1 cellular context compared by ENCODE assay signal in the genomic region with DNA sequence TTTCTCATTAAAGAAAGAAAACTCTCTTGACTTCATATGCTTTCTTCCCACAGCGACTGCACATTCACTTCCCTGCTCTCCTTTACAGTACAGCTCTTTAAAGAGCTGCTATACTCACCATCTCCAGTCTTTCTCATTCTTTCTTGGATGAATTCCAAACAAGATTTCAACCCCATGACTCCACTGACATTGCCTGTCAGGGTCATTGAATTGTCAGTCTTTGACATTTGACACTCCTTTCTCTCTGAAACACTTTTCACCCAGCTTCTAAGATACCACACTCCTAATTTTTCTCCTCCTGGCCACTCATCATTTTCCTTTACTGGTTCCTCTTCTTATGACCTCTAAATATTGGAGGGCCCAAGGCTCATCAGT.
TF ChIP-seq lines count a peak whose summit lies in the region.

No MANE protein-coding gene starts in this region.

TF ChIP-seq in HepG2, 621 proteins besides CTCF, POLR2A, EP300 and RAD21 (continued from another document):
- TF ChIP-seq, protein P1, sequence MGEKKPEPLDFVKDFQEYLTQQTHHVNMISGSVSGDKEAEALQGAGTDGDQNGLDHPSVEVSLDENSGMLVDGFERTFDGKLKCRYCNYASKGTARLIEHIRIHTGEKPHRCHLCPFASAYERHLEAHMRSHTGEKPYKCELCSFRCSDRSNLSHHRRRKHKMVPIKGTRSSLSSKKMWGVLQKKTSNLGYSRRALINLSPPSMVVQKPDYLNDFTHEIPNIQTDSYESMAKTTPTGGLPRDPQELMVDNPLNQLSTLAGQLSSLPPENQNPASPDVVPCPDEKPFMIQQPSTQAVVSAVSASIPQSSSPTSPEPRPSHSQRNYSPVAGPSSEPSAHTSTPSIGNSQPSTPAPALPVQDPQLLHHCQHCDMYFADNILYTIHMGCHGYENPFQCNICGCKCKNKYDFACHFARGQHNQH (CRISPR knock-in tag; IDR thresholded peaks at IDR 0.05), result no peak
- TF ChIP-seq ZNF431 (CRISPR knock-in tag; IDR thresholded peaks at IDR 0.05; ENCODE audit: borderline replicate concordance, low read depth) (no peak), ZIK1 (CRISPR knock-in tag; IDR thresholded peaks at IDR 0.05; ENCODE audit: borderline replicate concordance, low read depth) (no peak), CREB1 (IDR thresholded peaks at IDR 0.05) (no peak), CREB1 (CRISPR knock-in tag; IDR thresholded peaks at IDR 0.05) (no peak), CEBPZ (IDR thresholded peaks at IDR 0.05; ENCODE audit: low read length) (no peak), SAP130 (CRISPR knock-in tag; IDR thresholded peaks at IDR 0.05; ENCODE audit: low read depth) (peak; percentile 56; the same call in 1 of the 2 replicates), SIX1 (CRISPR knock-in tag; IDR thresholded peaks at IDR 0.05; ENCODE audit: borderline replicate concordance) (peak; percentile 65; the same call in 1 of the 2 replicates), RBM22 (optimal IDR thresholded peaks at IDR 0.05; ENCODE audit: low read length) (no peak), EED (CRISPR knock-in tag; IDR thresholded peaks at IDR 0.05) (no peak), ZNF841 (CRISPR knock-in tag; IDR thresholded peaks at IDR 0.05; ENCODE audit: borderline replicate concordance) (no peak), ZNF619 (CRISPR knock-in tag; IDR thresholded peaks at IDR 0.05) (no peak), ZEB1 (IDR thresholded peaks at IDR 0.05; ENCODE audit: insufficient replicate concordance, low read depth) (no peak), SOX5 (CRISPR knock-in tag; IDR thresholded peaks at IDR 0.05; ENCODE audit: borderline replicate concordance) (0 out of 2 replicates have a peak, but pooled peaks have one; percentile 17), NR2F1 (CRISPR knock-in tag; IDR thresholded peaks at IDR 0.05) (peak in 1 of 2 experiments; percentile 52; a peak in 2 of 4 replicates)
- TF ChIP-seq, protein P2, sequence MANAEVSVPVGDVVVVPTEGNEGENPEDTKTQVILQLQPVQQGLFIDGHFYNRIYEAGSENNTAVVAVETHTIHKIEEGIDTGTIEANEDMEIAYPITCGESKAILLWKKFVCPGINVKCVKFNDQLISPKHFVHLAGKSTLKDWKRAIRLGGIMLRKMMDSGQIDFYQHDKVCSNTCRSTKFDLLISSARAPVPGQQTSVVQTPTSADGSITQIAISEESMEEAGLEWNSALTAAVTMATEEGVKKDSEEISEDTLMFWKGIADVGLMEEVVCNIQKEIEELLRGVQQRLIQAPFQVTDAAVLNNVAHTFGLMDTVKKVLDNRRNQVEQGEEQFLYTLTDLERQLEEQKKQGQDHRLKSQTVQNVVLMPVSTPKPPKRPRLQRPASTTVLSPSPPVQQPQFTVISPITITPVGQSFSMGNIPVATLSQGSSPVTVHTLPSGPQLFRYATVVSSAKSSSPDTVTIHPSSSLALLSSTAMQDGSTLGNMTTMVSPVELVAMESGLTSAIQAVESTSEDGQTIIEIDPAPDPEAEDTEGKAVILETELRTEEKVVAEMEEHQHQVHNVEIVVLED (CRISPR knock-in tag; IDR thresholded peaks at IDR 0.05; ENCODE audit: borderline replicate concordance), result no peak
- TF ChIP-seq, protein P3, sequence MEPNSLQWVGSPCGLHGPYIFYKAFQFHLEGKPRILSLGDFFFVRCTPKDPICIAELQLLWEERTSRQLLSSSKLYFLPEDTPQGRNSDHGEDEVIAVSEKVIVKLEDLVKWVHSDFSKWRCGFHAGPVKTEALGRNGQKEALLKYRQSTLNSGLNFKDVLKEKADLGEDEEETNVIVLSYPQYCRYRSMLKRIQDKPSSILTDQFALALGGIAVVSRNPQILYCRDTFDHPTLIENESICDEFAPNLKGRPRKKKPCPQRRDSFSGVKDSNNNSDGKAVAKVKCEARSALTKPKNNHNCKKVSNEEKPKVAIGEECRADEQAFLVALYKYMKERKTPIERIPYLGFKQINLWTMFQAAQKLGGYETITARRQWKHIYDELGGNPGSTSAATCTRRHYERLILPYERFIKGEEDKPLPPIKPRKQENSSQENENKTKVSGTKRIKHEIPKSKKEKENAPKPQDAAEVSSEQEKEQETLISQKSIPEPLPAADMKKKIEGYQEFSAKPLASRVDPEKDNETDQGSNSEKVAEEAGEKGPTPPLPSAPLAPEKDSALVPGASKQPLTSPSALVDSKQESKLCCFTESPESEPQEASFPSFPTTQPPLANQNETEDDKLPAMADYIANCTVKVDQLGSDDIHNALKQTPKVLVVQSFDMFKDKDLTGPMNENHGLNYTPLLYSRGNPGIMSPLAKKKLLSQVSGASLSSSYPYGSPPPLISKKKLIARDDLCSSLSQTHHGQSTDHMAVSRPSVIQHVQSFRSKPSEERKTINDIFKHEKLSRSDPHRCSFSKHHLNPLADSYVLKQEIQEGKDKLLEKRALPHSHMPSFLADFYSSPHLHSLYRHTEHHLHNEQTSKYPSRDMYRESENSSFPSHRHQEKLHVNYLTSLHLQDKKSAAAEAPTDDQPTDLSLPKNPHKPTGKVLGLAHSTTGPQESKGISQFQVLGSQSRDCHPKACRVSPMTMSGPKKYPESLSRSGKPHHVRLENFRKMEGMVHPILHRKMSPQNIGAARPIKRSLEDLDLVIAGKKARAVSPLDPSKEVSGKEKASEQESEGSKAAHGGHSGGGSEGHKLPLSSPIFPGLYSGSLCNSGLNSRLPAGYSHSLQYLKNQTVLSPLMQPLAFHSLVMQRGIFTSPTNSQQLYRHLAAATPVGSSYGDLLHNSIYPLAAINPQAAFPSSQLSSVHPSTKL (CRISPR knock-in tag; IDR thresholded peaks at IDR 0.05), result peak; percentile 56
- TF ChIP-seq, protein P4, sequence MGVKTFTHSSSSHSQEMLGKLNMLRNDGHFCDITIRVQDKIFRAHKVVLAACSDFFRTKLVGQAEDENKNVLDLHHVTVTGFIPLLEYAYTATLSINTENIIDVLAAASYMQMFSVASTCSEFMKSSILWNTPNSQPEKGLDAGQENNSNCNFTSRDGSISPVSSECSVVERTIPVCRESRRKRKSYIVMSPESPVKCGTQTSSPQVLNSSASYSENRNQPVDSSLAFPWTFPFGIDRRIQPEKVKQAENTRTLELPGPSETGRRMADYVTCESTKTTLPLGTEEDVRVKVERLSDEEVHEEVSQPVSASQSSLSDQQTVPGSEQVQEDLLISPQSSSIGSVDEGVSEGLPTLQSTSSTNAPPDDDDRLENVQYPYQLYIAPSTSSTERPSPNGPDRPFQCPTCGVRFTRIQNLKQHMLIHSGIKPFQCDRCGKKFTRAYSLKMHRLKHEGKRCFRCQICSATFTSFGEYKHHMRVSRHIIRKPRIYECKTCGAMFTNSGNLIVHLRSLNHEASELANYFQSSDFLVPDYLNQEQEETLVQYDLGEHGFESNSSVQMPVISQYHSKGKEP (CRISPR knock-in tag; IDR thresholded peaks at IDR 0.05), result no peak
- TF ChIP-seq, protein P5, sequence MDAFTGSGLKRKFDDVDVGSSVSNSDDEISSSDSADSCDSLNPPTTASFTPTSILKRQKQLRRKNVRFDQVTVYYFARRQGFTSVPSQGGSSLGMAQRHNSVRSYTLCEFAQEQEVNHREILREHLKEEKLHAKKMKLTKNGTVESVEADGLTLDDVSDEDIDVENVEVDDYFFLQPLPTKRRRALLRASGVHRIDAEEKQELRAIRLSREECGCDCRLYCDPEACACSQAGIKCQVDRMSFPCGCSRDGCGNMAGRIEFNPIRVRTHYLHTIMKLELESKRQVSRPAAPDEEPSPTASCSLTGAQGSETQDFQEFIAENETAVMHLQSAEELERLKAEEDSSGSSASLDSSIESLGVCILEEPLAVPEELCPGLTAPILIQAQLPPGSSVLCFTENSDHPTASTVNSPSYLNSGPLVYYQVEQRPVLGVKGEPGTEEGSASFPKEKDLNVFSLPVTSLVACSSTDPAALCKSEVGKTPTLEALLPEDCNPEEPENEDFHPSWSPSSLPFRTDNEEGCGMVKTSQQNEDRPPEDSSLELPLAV (CRISPR knock-in tag; conservative IDR thresholded peaks at IDR 0.05; ENCODE audit: low read depth), result no peak
- TF ChIP-seq, protein P6, sequence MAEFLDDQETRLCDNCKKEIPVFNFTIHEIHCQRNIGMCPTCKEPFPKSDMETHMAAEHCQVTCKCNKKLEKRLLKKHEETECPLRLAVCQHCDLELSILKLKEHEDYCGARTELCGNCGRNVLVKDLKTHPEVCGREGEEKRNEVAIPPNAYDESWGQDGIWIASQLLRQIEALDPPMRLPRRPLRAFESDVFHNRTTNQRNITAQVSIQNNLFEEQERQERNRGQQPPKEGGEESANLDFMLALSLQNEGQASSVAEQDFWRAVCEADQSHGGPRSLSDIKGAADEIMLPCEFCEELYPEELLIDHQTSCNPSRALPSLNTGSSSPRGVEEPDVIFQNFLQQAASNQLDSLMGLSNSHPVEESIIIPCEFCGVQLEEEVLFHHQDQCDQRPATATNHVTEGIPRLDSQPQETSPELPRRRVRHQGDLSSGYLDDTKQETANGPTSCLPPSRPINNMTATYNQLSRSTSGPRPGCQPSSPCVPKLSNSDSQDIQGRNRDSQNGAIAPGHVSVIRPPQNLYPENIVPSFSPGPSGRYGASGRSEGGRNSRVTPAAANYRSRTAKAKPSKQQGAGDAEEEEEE (CRISPR knock-in tag; IDR thresholded peaks at IDR 0.05; ENCODE audit: borderline replicate concordance), result no peak
